In genomic region chr1:7588457-7588827, GRCh38 we compare ENCODE assay signal across 17 cellular contexts.
DNase-seq lines count a peak whose midpoint lies in the region; ATAC-seq and TF ChIP-seq lines count a peak whose summit lies in the region.
"Had no signal": no experiment of that assay in that cellular context is flagged by ENCODE, and none has a peak within 500 bp of the region (broad histone marks: within the 10 kb centered on the region; RNA-seq: fewer than 3 reads in every experiment).

No MANE protein-coding gene starts in this region.

- H3K27me3 ChIP-seq in heart right ventricle, result peaks cover 0 to 6% (median 0%) of the 10 kb centered on the region in 7 donors
- H3K27me3 ChIP-seq in left lung, result no peaks in the 10 kb centered on the region
- H3K27me3 ChIP-seq: BE2C had no signal

- H3K36me3 ChIP-seq in heart right ventricle, result no peaks in the 10 kb centered on the region
- H3K36me3 ChIP-seq in left lung, result no peaks in the 10 kb centered on the region
- H3K36me3 ChIP-seq: BE2C had no signal

- H3K4me1 ChIP-seq in heart right ventricle (peaks cover 0 to 12% (median 9%) of the 10 kb centered on the region in 9 donors), left lung (no peaks in the 10 kb centered on the region)
- H3K4me1 ChIP-seq: A549 had no signal

- no peaks in the 10 kb centered on the region for H3K9me3 ChIP-seq in heart right ventricle
- no peaks in the 10 kb centered on the region for H3K9me3 ChIP-seq in left lung
- H3K9me3 ChIP-seq: A549, BE2C had no signal

- H3K27ac ChIP-seq in heart right ventricle (no peak overlapping the region), left lung (no peak overlapping the region)
- H3K27ac ChIP-seq: A549 had no signal

- ATAC-seq in heart right ventricle, result no peak
- ATAC-seq in left lung, result no peak
- no peak for ATAC-seq in sciatic nerve
- ATAC-seq: A549 had no signal

- 77 to 81% methylated on average over 7 of the region's 7 CpGs for WGBS in heart right ventricle, 2 donors

- H3K4me3 ChIP-seq in heart right ventricle (no peak overlapping the region), left lung (no peak overlapping the region)
- H3K4me3 ChIP-seq: A549 had no signal

- TF ChIP-seq CTCF in heart right ventricle (IDR thresholded peaks at IDR 0.05) (no peak), left lung (IDR thresholded peaks at IDR 0.05) (no peak)

- intact Hi-C loops in cardiac septum (cut with DNase I), result no loop called here
- intact Hi-C loops in heart right ventricle (cut with DNase I), result no loop called here
- intact Hi-C loops in left lung (cut with DNase I), result no loop called here
- intact Hi-C loops in sciatic nerve (cut with DNase I), result no loop called here

- peak; percentile 47 for DNase-seq in cardiac septum (ENCODE audit: low spot score)
- DNase-seq in heart right ventricle, result no peak
- DNase-seq in left lung, result peak; percentile 17 to 60
- DNase-seq in sciatic nerve (ENCODE audit: low spot score), result peak; percentile 34
- DNase-seq in OCI-M1 (lab: John Stamatoyannopoulos, UW), result no peak
- no peak for DNase-seq in NCI-H1417 (lab: John Stamatoyannopoulos, UW)
- DNase-seq in AG08396 (ENCODE audit: low spot score), result no peak
- DNase-seq: DMS53, GDM1, NCI-H1105 treated with DMSO at 0.1 percent for 48 hours, NCI-H1694 treated with DMSO at 0.1 percent for 48 hours, NCI-H2081 treated with DMSO at 0.1 percent for 48 hours, NCI-H2171 treated with DMSO at 0.1 percent for 48 hours, NCI-H526, SHP77 had no signal

Comparison
In these comparisons a context has a peak if more than half of its experiments do, and no peak if none do; other contexts are left out.
1. DNase-seq: peak in cardiac septum (single experiment), left lung (2 of 2) and sciatic nerve (single experiment); none in heart right ventricle (0 of 2), OCI-M1 (single experiment), NCI-H1417 (0 of 3) and AG08396 (single experiment).